In the genomic region with DNA sequence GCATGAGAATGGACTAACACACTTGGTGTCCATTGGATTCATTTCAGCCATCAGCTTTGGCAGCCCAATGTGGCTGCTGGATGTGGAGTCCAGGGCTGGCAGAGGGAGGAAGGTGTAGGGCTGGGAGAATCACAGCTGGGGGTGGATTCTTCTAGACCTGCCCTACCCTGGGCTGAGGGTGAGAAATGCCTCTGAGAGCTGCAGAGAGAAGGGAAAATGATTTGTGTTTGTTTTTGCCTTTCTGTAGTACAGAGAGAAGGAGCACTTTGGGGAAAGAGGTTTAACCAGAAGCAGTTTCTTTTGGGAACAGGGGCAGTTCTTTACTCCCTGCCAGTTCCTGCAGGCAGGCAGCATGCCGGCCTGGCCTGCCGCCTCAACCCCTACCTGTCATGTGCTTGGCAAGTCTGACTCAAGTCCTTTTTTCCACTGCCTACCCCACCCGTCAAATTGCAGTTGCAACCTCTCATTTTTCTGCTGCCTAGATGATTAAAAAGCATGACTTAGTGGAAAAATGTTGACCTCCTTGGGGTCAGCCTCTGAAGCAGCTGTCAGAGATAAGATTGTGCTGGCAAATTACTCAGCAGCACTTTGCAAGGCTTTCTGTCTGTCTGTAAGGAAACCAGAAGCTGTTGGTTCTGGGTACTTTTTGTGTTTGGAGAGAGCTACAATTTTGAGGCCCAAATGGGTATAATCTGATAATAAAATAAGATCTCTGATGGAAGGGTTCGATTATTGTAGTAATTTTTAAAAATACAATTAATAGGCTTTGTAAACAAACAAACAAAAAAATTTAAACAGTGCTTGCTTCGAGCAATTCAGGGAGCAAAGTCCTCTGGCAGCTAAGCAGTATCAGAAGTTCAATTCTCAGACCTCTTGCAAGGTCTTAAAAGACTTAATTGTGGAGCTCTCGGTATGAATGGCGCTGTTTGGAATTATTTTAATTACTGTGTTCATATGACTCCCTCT, we compare ENCODE assay signal across 8 cellular contexts. TPM values are rescaled to one million over a fixed set of nuclear protein-coding genes. Genes with fewer than 3 reads are reported as not detected.
DNase-seq lines count a peak whose midpoint lies in the region; ATAC-seq and TF ChIP-seq lines count a peak whose summit lies in the region.

No MANE protein-coding gene starts in this region.

- in situ Hi-C loops in gastrocnemius medialis (cut with MboI; ENCODE audit: low sequenced_read_pairs in 4 of 4), result no loop called here

- peaks cover 25 to 98% (median 88%) of the 10 kb centered on the region in 9 donors for H3K4me1 ChIP-seq in heart right ventricle
- H3K4me1 ChIP-seq in gastrocnemius medialis, result peaks cover 11% of the 10 kb centered on the region in 2 donors

- no peak for TF ChIP-seq CTCF in AG10803 (conservative IDR thresholded peaks at IDR 0.05; ENCODE audit: low read length)
- no peak for TF ChIP-seq CTCF in heart right ventricle (IDR thresholded peaks at IDR 0.05)
- no peak for TF ChIP-seq CTCF in gastrocnemius medialis (IDR thresholded peaks at IDR 0.05 in 4 of 5, conservative IDR thresholded peaks at IDR 0.05 in 1 of 5)

- intact Hi-C loops in heart right ventricle (cut with DNase I), result no loop called here
- intact Hi-C loops in gastrocnemius medialis (cut with DNase I; ENCODE audit: low total_unique reads), result no loop called here

- H3K36me3 ChIP-seq in heart right ventricle, result peaks cover 0 to 45% (median 15%) of the 10 kb centered on the region in 9 donors
- H3K36me3 ChIP-seq in gastrocnemius medialis, result no peaks in the 10 kb centered on the region

- WGBS in heart right ventricle, 2 donors, result 19 to 25% methylated on average over 7 of the region's 7 CpGs

- no peak for TF ChIP-seq POLR2A in gastrocnemius medialis (IDR thresholded peaks at IDR 0.05)

- H3K9me3 ChIP-seq in heart right ventricle, result no peaks in the 10 kb centered on the region
- H3K9me3 ChIP-seq in gastrocnemius medialis, result no peaks in the 10 kb centered on the region

- ATAC-seq in heart right ventricle (peak; percentile 69 to 88 (median 76)), gastrocnemius medialis (peak; percentile 66 to 85), HG02678 (IDR thresholded peaks at IDR 0.05; ENCODE audit: unreplicated experiment) (no peak)

- H3K4me3 ChIP-seq in AG10803 (ENCODE audit: low read length) (peak overlapping the region; percentile 10; the same call in 1 of the 2 replicates), heart right ventricle (peak overlapping the region in 1 of 10 donors; percentile 21), gastrocnemius medialis (no peak overlapping the region)

- H3K27me3 ChIP-seq in heart right ventricle (no peaks in the 10 kb centered on the region), gastrocnemius medialis (no peaks in the 10 kb centered on the region)

- H3K27ac ChIP-seq in heart right ventricle (peak overlapping the region; percentile 35 to 87 (median 74)), gastrocnemius medialis (peak overlapping the region in 3 of 4 donors; percentile 43 to 49 (median 49))

- peak; percentile 65 for DNase-seq in AG10803 (ENCODE audit: low read depth)
- peak; percentile 67 to 75 for DNase-seq in NOMO-1 (lab: John Stamatoyannopoulos, UW; ENCODE audit: unreplicated experiment in 2 of 2)
- peak; percentile 73 for DNase-seq in activated naive CD4-positive, alpha-beta T cell treated with Interleukin-2 at 50 U/mL for 16 hours
- peak; percentile 62 to 64 for DNase-seq in heart right ventricle
- peak; percentile 38 to 41 for DNase-seq in gastrocnemius medialis
- DNase-seq in D341Med (ENCODE audit: low spot score), result no peak
- no peak for DNase-seq in DMS79 (lab: John Stamatoyannopoulos, UW)

RNA-seq across cellular contexts. Expression of a gene that starts 21.7 kb away (rescaled TPM):
- total RNA-seq in heart right ventricle (100 to 1,000 TPM; 110 to 204 (median 156) TPM), gastrocnemius medialis (10 to 100 TPM in 2 of 4 donors, 1 to 10 TPM in 2; 5.4 to 37.6 (median 12.5) TPM)
- polyA plus RNA-seq in heart right ventricle, result 10 to 100 TPM; 35.9 to 84.8 TPM

Comparison
In these comparisons a context has a peak if more than half of its experiments do, and no peak if none do; other contexts are left out.
1. DNase-seq: peak in AG10803 (single experiment), NOMO-1 (2 of 2), activated naive CD4-positive, alpha-beta T cell treated with Interleukin-2 at 50 U/mL for 16 hours (single experiment), heart right ventricle (2 of 2) and gastrocnemius medialis (2 of 2); none in D341Med (single experiment) and DMS79 (single experiment).